In the genomic region with DNA sequence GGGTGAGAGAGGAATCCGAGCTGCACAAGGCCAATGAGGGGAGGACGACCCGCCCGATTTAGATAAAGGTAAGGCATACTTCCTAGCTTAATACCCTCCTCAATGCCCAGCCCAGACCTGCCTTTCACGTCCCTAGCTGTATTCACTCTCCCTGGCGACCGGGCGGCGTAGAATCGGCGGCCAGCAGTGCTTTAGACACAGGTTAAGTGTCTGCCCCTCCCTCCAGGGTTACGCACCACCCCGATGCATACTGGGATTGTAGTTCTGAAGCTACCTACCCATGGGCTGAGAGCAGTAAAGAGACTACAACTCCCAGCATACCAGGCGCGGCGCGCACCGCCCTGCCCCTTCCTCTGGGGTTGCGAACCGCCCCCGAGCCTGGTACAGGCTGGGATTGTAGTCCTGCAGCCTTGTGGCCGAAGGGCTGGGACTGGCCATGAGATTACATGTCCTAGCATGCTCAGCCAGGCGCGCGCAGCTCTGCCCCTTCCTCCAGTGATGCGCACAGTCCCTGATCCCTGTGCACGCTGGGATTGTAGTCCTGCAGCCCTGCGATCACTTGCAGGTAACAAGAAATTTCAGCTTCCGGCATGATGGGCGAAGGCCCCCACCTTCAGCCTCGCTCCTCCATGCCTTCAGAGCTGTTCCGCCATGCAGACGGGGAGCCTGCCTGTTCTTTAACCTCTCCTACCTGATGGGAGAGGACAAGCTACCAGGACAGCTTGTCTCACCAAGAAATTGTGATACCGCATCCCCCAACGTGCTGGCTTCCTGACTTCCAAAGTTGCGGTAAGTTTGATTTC, we compare ENCODE assay signal across 1 cellular context.
TF ChIP-seq lines count a peak whose summit lies in the region.

No MANE protein-coding gene starts in this region.

TF ChIP-seq in K562, 482 proteins besides CTCF, POLR2A, EP300 and RAD21 (continued from another document and continues in another):
- TF ChIP-seq, protein P1, sequence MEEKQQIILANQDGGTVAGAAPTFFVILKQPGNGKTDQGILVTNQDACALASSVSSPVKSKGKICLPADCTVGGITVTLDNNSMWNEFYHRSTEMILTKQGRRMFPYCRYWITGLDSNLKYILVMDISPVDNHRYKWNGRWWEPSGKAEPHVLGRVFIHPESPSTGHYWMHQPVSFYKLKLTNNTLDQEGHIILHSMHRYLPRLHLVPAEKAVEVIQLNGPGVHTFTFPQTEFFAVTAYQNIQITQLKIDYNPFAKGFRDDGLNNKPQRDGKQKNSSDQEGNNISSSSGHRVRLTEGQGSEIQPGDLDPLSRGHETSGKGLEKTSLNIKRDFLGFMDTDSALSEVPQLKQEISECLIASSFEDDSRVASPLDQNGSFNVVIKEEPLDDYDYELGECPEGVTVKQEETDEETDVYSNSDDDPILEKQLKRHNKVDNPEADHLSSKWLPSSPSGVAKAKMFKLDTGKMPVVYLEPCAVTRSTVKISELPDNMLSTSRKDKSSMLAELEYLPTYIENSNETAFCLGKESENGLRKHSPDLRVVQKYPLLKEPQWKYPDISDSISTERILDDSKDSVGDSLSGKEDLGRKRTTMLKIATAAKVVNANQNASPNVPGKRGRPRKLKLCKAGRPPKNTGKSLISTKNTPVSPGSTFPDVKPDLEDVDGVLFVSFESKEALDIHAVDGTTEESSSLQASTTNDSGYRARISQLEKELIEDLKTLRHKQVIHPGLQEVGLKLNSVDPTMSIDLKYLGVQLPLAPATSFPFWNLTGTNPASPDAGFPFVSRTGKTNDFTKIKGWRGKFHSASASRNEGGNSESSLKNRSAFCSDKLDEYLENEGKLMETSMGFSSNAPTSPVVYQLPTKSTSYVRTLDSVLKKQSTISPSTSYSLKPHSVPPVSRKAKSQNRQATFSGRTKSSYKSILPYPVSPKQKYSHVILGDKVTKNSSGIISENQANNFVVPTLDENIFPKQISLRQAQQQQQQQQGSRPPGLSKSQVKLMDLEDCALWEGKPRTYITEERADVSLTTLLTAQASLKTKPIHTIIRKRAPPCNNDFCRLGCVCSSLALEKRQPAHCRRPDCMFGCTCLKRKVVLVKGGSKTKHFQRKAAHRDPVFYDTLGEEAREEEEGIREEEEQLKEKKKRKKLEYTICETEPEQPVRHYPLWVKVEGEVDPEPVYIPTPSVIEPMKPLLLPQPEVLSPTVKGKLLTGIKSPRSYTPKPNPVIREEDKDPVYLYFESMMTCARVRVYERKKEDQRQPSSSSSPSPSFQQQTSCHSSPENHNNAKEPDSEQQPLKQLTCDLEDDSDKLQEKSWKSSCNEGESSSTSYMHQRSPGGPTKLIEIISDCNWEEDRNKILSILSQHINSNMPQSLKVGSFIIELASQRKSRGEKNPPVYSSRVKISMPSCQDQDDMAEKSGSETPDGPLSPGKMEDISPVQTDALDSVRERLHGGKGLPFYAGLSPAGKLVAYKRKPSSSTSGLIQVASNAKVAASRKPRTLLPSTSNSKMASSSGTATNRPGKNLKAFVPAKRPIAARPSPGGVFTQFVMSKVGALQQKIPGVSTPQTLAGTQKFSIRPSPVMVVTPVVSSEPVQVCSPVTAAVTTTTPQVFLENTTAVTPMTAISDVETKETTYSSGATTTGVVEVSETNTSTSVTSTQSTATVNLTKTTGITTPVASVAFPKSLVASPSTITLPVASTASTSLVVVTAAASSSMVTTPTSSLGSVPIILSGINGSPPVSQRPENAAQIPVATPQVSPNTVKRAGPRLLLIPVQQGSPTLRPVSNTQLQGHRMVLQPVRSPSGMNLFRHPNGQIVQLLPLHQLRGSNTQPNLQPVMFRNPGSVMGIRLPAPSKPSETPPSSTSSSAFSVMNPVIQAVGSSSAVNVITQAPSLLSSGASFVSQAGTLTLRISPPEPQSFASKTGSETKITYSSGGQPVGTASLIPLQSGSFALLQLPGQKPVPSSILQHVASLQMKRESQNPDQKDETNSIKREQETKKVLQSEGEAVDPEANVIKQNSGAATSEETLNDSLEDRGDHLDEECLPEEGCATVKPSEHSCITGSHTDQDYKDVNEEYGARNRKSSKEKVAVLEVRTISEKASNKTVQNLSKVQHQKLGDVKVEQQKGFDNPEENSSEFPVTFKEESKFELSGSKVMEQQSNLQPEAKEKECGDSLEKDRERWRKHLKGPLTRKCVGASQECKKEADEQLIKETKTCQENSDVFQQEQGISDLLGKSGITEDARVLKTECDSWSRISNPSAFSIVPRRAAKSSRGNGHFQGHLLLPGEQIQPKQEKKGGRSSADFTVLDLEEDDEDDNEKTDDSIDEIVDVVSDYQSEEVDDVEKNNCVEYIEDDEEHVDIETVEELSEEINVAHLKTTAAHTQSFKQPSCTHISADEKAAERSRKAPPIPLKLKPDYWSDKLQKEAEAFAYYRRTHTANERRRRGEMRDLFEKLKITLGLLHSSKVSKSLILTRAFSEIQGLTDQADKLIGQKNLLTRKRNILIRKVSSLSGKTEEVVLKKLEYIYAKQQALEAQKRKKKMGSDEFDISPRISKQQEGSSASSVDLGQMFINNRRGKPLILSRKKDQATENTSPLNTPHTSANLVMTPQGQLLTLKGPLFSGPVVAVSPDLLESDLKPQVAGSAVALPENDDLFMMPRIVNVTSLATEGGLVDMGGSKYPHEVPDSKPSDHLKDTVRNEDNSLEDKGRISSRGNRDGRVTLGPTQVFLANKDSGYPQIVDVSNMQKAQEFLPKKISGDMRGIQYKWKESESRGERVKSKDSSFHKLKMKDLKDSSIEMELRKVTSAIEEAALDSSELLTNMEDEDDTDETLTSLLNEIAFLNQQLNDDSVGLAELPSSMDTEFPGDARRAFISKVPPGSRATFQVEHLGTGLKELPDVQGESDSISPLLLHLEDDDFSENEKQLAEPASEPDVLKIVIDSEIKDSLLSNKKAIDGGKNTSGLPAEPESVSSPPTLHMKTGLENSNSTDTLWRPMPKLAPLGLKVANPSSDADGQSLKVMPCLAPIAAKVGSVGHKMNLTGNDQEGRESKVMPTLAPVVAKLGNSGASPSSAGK (IDR thresholded peaks at IDR 0.05): peak; percentile 71
- TF ChIP-seq SAP30 (IDR thresholded peaks at IDR 0.05; ENCODE audit: borderline replicate concordance, insufficient read depth, low read depth, low read length, poor library complexity, severe bottlenecking): peak; percentile 35
- no peak for TF ChIP-seq ZNF436 (CRISPR knock-in tag; IDR thresholded peaks at IDR 0.05)
- TF ChIP-seq SP1 (CRISPR knock-in tag; IDR thresholded peaks at IDR 0.05): peak; percentile 92
- TF ChIP-seq EGR1 (conservative IDR thresholded peaks at IDR 0.05): peak; percentile 66
- TF ChIP-seq NUFIP1 (IDR thresholded peaks at IDR 0.05; ENCODE audit: partially characterized antibody): no peak
- TF ChIP-seq GABPB1 (CRISPR knock-in tag; IDR thresholded peaks at IDR 0.05): peak; percentile 79
- TF ChIP-seq POLR2H (tag; IDR thresholded peaks at IDR 0.05; ENCODE audit: low read depth): 0 out of 2 replicates have a peak, but pooled peaks have one; percentile 18
- peak; percentile 94 for TF ChIP-seq NR2C2 (CRISPR knock-in tag; IDR thresholded peaks at IDR 0.05)
- TF ChIP-seq NR2C2 (tag; IDR thresholded peaks at IDR 0.05): peak; percentile 99
- peak; percentile 65 for TF ChIP-seq RBBP5 (IDR thresholded peaks at IDR 0.05; ENCODE audit: borderline replicate concordance, insufficient read depth, low read length, poor library complexity, severe bottlenecking)
- peak in 1 of 2 experiments; percentile 65; a peak in 1 of 4 replicates for TF ChIP-seq HDAC1 (IDR thresholded peaks at IDR 0.05)
- TF ChIP-seq, protein P2, sequence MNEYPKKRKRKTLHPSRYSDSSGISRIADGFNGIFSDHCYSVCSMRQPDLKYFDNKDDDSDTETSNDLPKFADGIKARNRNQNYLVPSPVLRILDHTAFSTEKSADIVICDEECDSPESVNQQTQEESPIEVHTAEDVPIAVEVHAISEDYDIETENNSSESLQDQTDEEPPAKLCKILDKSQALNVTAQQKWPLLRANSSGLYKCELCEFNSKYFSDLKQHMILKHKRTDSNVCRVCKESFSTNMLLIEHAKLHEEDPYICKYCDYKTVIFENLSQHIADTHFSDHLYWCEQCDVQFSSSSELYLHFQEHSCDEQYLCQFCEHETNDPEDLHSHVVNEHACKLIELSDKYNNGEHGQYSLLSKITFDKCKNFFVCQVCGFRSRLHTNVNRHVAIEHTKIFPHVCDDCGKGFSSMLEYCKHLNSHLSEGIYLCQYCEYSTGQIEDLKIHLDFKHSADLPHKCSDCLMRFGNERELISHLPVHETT (CRISPR knock-in tag; conservative IDR thresholded peaks at IDR 0.05 in 1 of 2, IDR thresholded peaks at IDR 0.05 in 1 of 2): 0 out of 4 replicates have a peak, but pooled peaks of 1 of the 2 experiments have one; percentile 26
- TF ChIP-seq, protein P3, sequence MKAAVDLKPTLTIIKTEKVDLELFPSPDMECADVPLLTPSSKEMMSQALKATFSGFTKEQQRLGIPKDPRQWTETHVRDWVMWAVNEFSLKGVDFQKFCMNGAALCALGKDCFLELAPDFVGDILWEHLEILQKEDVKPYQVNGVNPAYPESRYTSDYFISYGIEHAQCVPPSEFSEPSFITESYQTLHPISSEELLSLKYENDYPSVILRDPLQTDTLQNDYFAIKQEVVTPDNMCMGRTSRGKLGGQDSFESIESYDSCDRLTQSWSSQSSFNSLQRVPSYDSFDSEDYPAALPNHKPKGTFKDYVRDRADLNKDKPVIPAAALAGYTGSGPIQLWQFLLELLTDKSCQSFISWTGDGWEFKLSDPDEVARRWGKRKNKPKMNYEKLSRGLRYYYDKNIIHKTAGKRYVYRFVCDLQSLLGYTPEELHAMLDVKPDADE (conservative IDR thresholded peaks at IDR 0.05; ENCODE audit: control insufficient read depth, low read depth, low read length): peak; percentile 94
- peak; percentile 58; the same call in 1 of the 2 replicates for TF ChIP-seq XRCC5 (IDR thresholded peaks at IDR 0.05; ENCODE audit: low read depth, low read length)
- no peak for TF ChIP-seq U2AF1 (optimal IDR thresholded peaks at IDR 0.05; ENCODE audit: low read depth, low read length)
- no peak for TF ChIP-seq FOXJ3 (CRISPR knock-in tag; IDR thresholded peaks at IDR 0.05)
- TF ChIP-seq PTRF (tag; IDR thresholded peaks at IDR 0.05): no peak
- 0 out of 2 replicates have a peak, but pooled peaks have one; percentile 17 for TF ChIP-seq BHLHE40 (IDR thresholded peaks at IDR 0.05; ENCODE audit: low read length)
- TF ChIP-seq, protein P4, sequence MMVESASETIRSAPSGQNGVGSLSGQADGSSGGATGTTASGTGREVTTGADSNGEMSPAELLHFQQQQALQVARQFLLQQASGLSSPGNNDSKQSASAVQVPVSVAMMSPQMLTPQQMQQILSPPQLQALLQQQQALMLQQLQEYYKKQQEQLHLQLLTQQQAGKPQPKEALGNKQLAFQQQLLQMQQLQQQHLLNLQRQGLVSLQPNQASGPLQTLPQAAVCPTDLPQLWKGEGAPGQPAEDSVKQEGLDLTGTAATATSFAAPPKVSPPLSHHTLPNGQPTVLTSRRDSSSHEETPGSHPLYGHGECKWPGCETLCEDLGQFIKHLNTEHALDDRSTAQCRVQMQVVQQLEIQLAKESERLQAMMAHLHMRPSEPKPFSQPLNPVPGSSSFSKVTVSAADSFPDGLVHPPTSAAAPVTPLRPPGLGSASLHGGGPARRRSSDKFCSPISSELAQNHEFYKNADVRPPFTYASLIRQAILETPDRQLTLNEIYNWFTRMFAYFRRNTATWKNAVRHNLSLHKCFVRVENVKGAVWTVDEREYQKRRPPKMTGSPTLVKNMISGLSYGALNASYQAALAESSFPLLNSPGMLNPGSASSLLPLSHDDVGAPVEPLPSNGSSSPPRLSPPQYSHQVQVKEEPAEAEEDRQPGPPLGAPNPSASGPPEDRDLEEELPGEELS (CRISPR knock-in tag; IDR thresholded peaks at IDR 0.05; ENCODE audit: borderline replicate concordance): peak; percentile 35; the same call in 1 of the 2 replicates
- TF ChIP-seq, protein P5, sequence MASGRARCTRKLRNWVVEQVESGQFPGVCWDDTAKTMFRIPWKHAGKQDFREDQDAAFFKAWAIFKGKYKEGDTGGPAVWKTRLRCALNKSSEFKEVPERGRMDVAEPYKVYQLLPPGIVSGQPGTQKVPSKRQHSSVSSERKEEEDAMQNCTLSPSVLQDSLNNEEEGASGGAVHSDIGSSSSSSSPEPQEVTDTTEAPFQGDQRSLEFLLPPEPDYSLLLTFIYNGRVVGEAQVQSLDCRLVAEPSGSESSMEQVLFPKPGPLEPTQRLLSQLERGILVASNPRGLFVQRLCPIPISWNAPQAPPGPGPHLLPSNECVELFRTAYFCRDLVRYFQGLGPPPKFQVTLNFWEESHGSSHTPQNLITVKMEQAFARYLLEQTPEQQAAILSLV (tag; IDR thresholded peaks at IDR 0.05): no peak
- peak; percentile 75 for TF ChIP-seq ELF1 (tag; IDR thresholded peaks at IDR 0.05)
- peak; percentile 81 for TF ChIP-seq EP400 (IDR thresholded peaks at IDR 0.05)
- TF ChIP-seq RNF2 (IDR thresholded peaks at IDR 0.05): 0 out of 2 replicates have a peak, but pooled peaks have one; percentile 66
- TF ChIP-seq ZNF584 (CRISPR knock-in tag; IDR thresholded peaks at IDR 0.05; ENCODE audit: low read depth): no peak; the same call in 1 of the 2 replicates
- no peak for TF ChIP-seq ZNF696 (CRISPR knock-in tag; conservative IDR thresholded peaks at IDR 0.05)
- TF ChIP-seq, protein P6, sequence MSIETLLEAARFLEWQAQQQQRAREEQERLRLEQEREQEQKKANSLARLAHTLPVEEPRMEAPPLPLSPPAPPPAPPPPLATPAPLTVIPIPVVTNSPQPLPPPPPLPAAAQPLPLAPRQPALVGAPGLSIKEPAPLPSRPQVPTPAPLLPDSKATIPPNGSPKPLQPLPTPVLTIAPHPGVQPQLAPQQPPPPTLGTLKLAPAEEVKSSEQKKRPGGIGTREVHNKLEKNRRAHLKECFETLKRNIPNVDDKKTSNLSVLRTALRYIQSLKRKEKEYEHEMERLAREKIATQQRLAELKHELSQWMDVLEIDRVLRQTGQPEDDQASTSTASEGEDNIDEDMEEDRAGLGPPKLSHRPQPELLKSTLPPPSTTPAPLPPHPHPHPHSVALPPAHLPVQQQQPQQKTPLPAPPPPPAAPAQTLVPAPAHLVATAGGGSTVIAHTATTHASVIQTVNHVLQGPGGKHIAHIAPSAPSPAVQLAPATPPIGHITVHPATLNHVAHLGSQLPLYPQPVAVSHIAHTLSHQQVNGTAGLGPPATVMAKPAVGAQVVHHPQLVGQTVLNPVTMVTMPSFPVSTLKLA (conservative IDR thresholded peaks at IDR 0.05): peak; percentile 68 to 85
- TF ChIP-seq RFX1 (IDR thresholded peaks at IDR 0.05): peak; percentile 50; the same call in 1 of the 2 replicates
- TF ChIP-seq, protein P7, sequence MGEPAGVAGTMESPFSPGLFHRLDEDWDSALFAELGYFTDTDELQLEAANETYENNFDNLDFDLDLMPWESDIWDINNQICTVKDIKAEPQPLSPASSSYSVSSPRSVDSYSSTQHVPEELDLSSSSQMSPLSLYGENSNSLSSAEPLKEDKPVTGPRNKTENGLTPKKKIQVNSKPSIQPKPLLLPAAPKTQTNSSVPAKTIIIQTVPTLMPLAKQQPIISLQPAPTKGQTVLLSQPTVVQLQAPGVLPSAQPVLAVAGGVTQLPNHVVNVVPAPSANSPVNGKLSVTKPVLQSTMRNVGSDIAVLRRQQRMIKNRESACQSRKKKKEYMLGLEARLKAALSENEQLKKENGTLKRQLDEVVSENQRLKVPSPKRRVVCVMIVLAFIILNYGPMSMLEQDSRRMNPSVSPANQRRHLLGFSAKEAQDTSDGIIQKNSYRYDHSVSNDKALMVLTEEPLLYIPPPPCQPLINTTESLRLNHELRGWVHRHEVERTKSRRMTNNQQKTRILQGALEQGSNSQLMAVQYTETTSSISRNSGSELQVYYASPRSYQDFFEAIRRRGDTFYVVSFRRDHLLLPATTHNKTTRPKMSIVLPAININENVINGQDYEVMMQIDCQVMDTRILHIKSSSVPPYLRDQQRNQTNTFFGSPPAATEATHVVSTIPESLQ (CRISPR knock-in tag; IDR thresholded peaks at IDR 0.05): no peak
